In genomic region chr2:233426619-233427342, GRCh38 we compare ENCODE assay signal across 7 cellular contexts.
DNase-seq lines count a peak whose midpoint lies in the region; ATAC-seq and FAIRE-seq lines count a peak whose summit lies in the region.

No MANE protein-coding gene starts in this region.

- H3K27ac Mint-ChIP-seq in activated CD4-positive, alpha-beta memory T cell treated with anti-CD3 and anti-CD28 coated beads, Interleukin-2, amount 10 ng/mL, durations not matched to agents 7 days and 5 days = peak overlapping the region; percentile 9

- peaks cover 83% of the 10 kb centered on the region for H3K36me3 Mint-ChIP-seq in activated CD4-positive, alpha-beta memory T cell treated with anti-CD3 and anti-CD28 coated beads, Interleukin-2, amount 10 ng/mL, durations not matched to agents 7 days and 5 days (ENCODE audit: low read depth)

- DNase-seq in MG63 = peak; percentile 85
- DNase-seq in activated CD4-positive, alpha-beta memory T cell treated with anti-CD3 and anti-CD28 coated beads, Interleukin-2, amount 10 ng/mL, durations not matched to agents 7 days and 5 days = peak; percentile 42
- peak; percentile 49 for DNase-seq in glomerular visceral epithelial cell (ENCODE audit: extremely low spot score)
- peak; percentile 43 to 83 for DNase-seq in stimulated activated CD8-positive, alpha-beta memory T cell treated with anti-CD3 and anti-CD28 coated beads, Interleukin-7, amount 100 ng/mL, for 48 hours (ENCODE audit: extremely low read depth in 1 of 2, low read depth in 1 of 2)
- DNase-seq in NCI-H146 (lab: John Stamatoyannopoulos, UW) = no peak
- DNase-seq in frontal cortex (ENCODE audit: low spot score in 2 of 2) = no peak

- FAIRE-seq in frontal cortex (lab: Jason Lieb, UNC) = no peak

- CTCF ChIA-PET in activated CD4-positive, alpha-beta memory T cell treated with anti-CD3 and anti-CD28 coated beads, Interleukin-2, amount 10 ng/mL, durations not matched to agents 7 days and 5 days (lab: Charles Lee) = interaction anchor here (0.7 to 2.6 kb wide), 4 partner anchors 12 to 22 kb away, joined by 3 to 14 read pairs (median 4); no protein-coding TSS in a partner anchor

- peaks cover 84% of the 10 kb centered on the region for H3K4me1 Mint-ChIP-seq in activated CD4-positive, alpha-beta memory T cell treated with anti-CD3 and anti-CD28 coated beads, Interleukin-2, amount 10 ng/mL, durations not matched to agents 7 days and 5 days

- H3K27me3 ChIP-seq in MG63 = no peaks in the 10 kb centered on the region

- peaks cover 8% of the 10 kb centered on the region for H3K36me3 ChIP-seq in MG63

- POLR2A ChIA-PET in activated CD4-positive, alpha-beta memory T cell treated with anti-CD3 and anti-CD28 coated beads, Interleukin-2, amount 10 ng/mL, durations not matched to agents 7 days and 5 days (lab: Charles Lee) = no interaction called here

- H3K9me3 Mint-ChIP-seq in activated CD4-positive, alpha-beta memory T cell treated with anti-CD3 and anti-CD28 coated beads, Interleukin-2, amount 10 ng/mL, durations not matched to agents 7 days and 5 days = peaks cover 12% of the 10 kb centered on the region

- ATAC-seq in GM19452 (IDR thresholded peaks at IDR 0.05; ENCODE audit: unreplicated experiment) = no peak

- no peaks in the 10 kb centered on the region for H3K27me3 Mint-ChIP-seq in activated CD4-positive, alpha-beta memory T cell treated with anti-CD3 and anti-CD28 coated beads, Interleukin-2, amount 10 ng/mL, durations not matched to agents 7 days and 5 days

- H3K9me3 ChIP-seq in MG63 = peaks cover 9% of the 10 kb centered on the region

- H3K4me3 Mint-ChIP-seq in activated CD4-positive, alpha-beta memory T cell treated with anti-CD3 and anti-CD28 coated beads, Interleukin-2, amount 10 ng/mL, durations not matched to agents 7 days and 5 days = no peak overlapping the region

- H3K4me3 ChIP-seq in MG63 = no peak overlapping the region

Comparison
In these comparisons a context has a peak if more than half of its experiments do, and no peak if none do; other contexts are left out.
1. DNase-seq: peak in MG63 (single experiment), activated CD4-positive, alpha-beta memory T cell treated with anti-CD3 and anti-CD28 coated beads, Interleukin-2, amount 10 ng/mL, durations not matched to agents 7 days and 5 days (single experiment), glomerular visceral epithelial cell (single experiment) and stimulated activated CD8-positive, alpha-beta memory T cell treated with anti-CD3 and anti-CD28 coated beads, Interleukin-7, amount 100 ng/mL, for 48 hours (2 of 2); none in NCI-H146 (single experiment) and frontal cortex (0 of 2).